In genomic region chr6:136771306-136771705, GRCh38 we compare ENCODE assay signal across 18 cellular contexts.
"Had no signal": no experiment of that assay in that cellular context is flagged by ENCODE, and none has a peak within 500 bp of the region (broad histone marks: within the 10 kb centered on the region; RNA-seq: fewer than 3 reads in every experiment).

No MANE protein-coding gene starts in this region.

- H3K9me3 Mint-ChIP-seq: natural killer cell treated with Interleukin-12 subunit alpha and Interleukin-12 subunit beta and Interleukin-15 and Interleukin-18, amount 100 ng/mL, for 72 hours had no signal

- H3K4me3 Mint-ChIP-seq: activated CD4-positive, alpha-beta T cell treated with anti-CD3 and anti-CD28 coated beads, Interleukin-2, amount 10 ng/mL, durations not matched to agents 7 days and 5 days; natural killer cell treated with Interleukin-12 subunit alpha and Interleukin-12 subunit beta and Interleukin-15 and Interleukin-18, amount 100 ng/mL, for 72 hours had no signal

- H3K9me3 ChIP-seq: tibial nerve, uterus had no signal

- H3K36me3 ChIP-seq: brain microvascular endothelial cell, tibial nerve, uterus had no signal

- H3K27ac Mint-ChIP-seq: activated CD4-positive, alpha-beta T cell treated with anti-CD3 and anti-CD28 coated beads, Interleukin-2, amount 10 ng/mL, durations not matched to agents 7 days and 5 days; activated naive CD4-positive, alpha-beta T cell treated with anti-CD3 and anti-CD28 coated beads, Interleukin-2, amount 50 U/mL, for 72 hours had no signal

- H3K27me3 ChIP-seq: brain microvascular endothelial cell, tibial nerve, uterus had no signal

- H3K4me1 ChIP-seq: uterus had no signal

- H3K4me3 ChIP-seq: tibial nerve, uterus had no signal

- H3K27ac ChIP-seq: brain microvascular endothelial cell, epithelial cell of prostate, uterus had no signal

- DNase-seq: activated CD4-positive, alpha-beta T cell treated with anti-CD3 and anti-CD28 coated beads, Interleukin-2, amount 10 ng/mL, durations not matched to agents 7 days and 5 days; activated effector memory CD4-positive, alpha-beta T cell treated with anti-CD3 and anti-CD28 coated beads, Interleukin-2, amount 50 U/mL, for 16 hours; brain microvascular endothelial cell; cerebellar nuclear complex; foreskin melanocyte; kidney glomerular epithelial cell; mesenchymal stem cell; nucleus accumbens; posterior cingulate gyrus; retina; stimulated activated CD4-positive, alpha-beta T cell treated with anti-CD3 and anti-CD28 coated beads, Interleukin-4, amount 100 ng/mL, for 1 hour; stimulated activated naive CD4-positive, alpha-beta T cell treated with Interleukin-2 at 50 U/mL for 16 hours; substantia nigra; uterus had no signal

- H3K27me3 Mint-ChIP-seq: activated CD4-positive, alpha-beta T cell treated with anti-CD3 and anti-CD28 coated beads, Interleukin-2, amount 10 ng/mL, durations not matched to agents 7 days and 5 days; natural killer cell treated with Interleukin-12 subunit alpha and Interleukin-12 subunit beta and Interleukin-15 and Interleukin-18, amount 100 ng/mL, for 72 hours had no signal

- ATAC-seq: activated naive CD4-positive, alpha-beta T cell treated with anti-CD3 and anti-CD28 coated beads, Interleukin-2, amount 50 U/mL, for 72 hours; natural killer cell treated with Interleukin-12 subunit alpha and Interleukin-12 subunit beta and Interleukin-15 and Interleukin-18, amount 100 ng/mL, for 72 hours had no signal
